ENCODE assay signal across 8 cellular contexts in genomic region chr2:101003278-101003775, GRCh38. TPM values are rescaled to one million over a fixed set of nuclear protein-coding genes. Genes with fewer than 3 reads are reported as not detected.
DNase-seq lines count a peak whose midpoint lies in the region; ATAC-seq and TF ChIP-seq lines count a peak whose summit lies in the region.

No MANE protein-coding gene starts in this region.

- ATAC-seq in heart left ventricle (no peak), right lobe of liver (no peak), upper lobe of left lung (ENCODE audit: low FRiP score in 2 of 2) (no peak), HG02610 (IDR thresholded peaks at IDR 0.05; ENCODE audit: unreplicated experiment) (no peak)

- H3K9me3 ChIP-seq in heart left ventricle (no peaks in the 10 kb centered on the region), right lobe of liver (no peaks in the 10 kb centered on the region), upper lobe of left lung (no peaks in the 10 kb centered on the region)

- H3K4me1 ChIP-seq in heart left ventricle (peaks cover 4 to 31% (median 17%) of the 10 kb centered on the region in 12 donors), right lobe of liver (peaks cover 0 to 23% (median 9%) of the 10 kb centered on the region in 4 donors), upper lobe of left lung (peaks cover 13 to 41% (median 23%) of the 10 kb centered on the region in 4 donors)

- no peak for TF ChIP-seq EP300 in upper lobe of left lung (IDR thresholded peaks at IDR 0.05)

- H3K36me3 ChIP-seq in heart left ventricle (peaks cover 0 to 53% (median 49%) of the 10 kb centered on the region in 9 donors), right lobe of liver (peaks cover 7 to 50% (median 23%) of the 10 kb centered on the region in 4 donors), upper lobe of left lung (peaks cover 39 to 52% (median 43%) of the 10 kb centered on the region in 4 donors)

- peak overlapping the region in 11 of 12 donors; percentile 54 to 99 (median 75) for H3K4me3 ChIP-seq in heart left ventricle
- peak overlapping the region; percentile 96 for H3K4me3 ChIP-seq in astrocyte of the spinal cord (ENCODE audit: low read depth, low read length)
- peak overlapping the region; percentile 75 to 85 (median 85) for H3K4me3 ChIP-seq in right lobe of liver
- peak overlapping the region; percentile 79 to 83 (median 80) for H3K4me3 ChIP-seq in upper lobe of left lung

- WGBS in heart left ventricle, 4 donors: 37 to 45% (median 40%) methylated on average over 12 of the region's 12 CpGs
- 42% methylated on average over 12 of the region's 12 CpGs for WGBS in right lobe of liver (ENCODE audit: insufficient coverage, low coverage, low lambda C conversion rate, missing lambda C conversion rate)
- 29 to 44% methylated on average over 12 of the region's 12 CpGs for WGBS in upper lobe of left lung, 2 donors

- H3K27me3 ChIP-seq in heart left ventricle (no peaks in the 10 kb centered on the region), right lobe of liver (no peaks in the 10 kb centered on the region), upper lobe of left lung (no peaks in the 10 kb centered on the region)

- in situ Hi-C loops in astrocyte of the spinal cord (cut with HindIII; ENCODE audit: low sequenced_read_pairs) (no loop called here), GM13977 (cut with MboI; ENCODE audit: low pct_unique_long_range_greater_than_20kb, low sequenced_read_pairs, unreplicated experiment) (no loop called here)

- H3K27ac ChIP-seq in heart left ventricle (peak overlapping the region in 9 of 12 donors; percentile 0 to 93 (median 86)), right lobe of liver (peak overlapping the region; percentile 73 to 97 (median 86)), upper lobe of left lung (peak overlapping the region; percentile 84 to 92 (median 90))

- no peak for TF ChIP-seq CTCF in heart left ventricle (IDR thresholded peaks at IDR 0.05)
- no peak for TF ChIP-seq CTCF in astrocyte of the spinal cord (IDR thresholded peaks at IDR 0.05; ENCODE audit: low read depth, low read length)
- no peak for TF ChIP-seq CTCF in right lobe of liver (IDR thresholded peaks at IDR 0.05)
- TF ChIP-seq CTCF in upper lobe of left lung (IDR thresholded peaks at IDR 0.05): no peak
- no peak for TF ChIP-seq CTCF in GM13977 (IDR thresholded peaks at IDR 0.05; ENCODE audit: extremely low read depth, insufficient read depth, missing control alignments)

- TF ChIP-seq POLR2A in heart left ventricle (IDR thresholded peaks at IDR 0.05) (no peak), right lobe of liver (IDR thresholded peaks at IDR 0.05) (no peak), upper lobe of left lung (IDR thresholded peaks at IDR 0.05) (no peak)

- intact Hi-C loops in heart left ventricle (cut with DNase I): no loop called here
- intact Hi-C loops in cardiac septum (cut with DNase I): loop anchor here (2.0 kb wide), 1 partner anchor 149 kb away; no protein-coding TSS in a partner anchor
- intact Hi-C loops in right lobe of liver (cut with DNase I): no loop called here

- DNase-seq in heart left ventricle (no peak), cardiac septum (ENCODE audit: low spot score) (no peak), astrocyte of the spinal cord (ENCODE audit: low read depth, low spot score) (no peak), right lobe of liver (no peak), upper lobe of left lung (peak in 1 of 2 donors; percentile 63), NCI-H446 (lab: John Stamatoyannopoulos, UW) (no peak), GM13977 (ENCODE audit: low spot score) (no peak)

RNA-seq across cellular contexts. Expression of gene RPL31, which starts 1.2 kb away (rescaled TPM):
- total RNA-seq in heart left ventricle: 100 to 1,000 TPM; 383 to 838 (median 747) TPM
- polyA plus RNA-seq in heart left ventricle: 1,000 to 10,000 TPM; 3,477 to 3,831 TPM
- total RNA-seq in cardiac septum: 649 TPM
- 100 to 1,000 TPM; 363 to 497 (median 443) TPM for total RNA-seq in right lobe of liver
- 1,000 to 10,000 TPM in 4 of 6 donors, 100 to 1,000 TPM in 2; 422 to 1,166 (median 1,010) TPM for total RNA-seq in upper lobe of left lung
